In the genomic region with DNA sequence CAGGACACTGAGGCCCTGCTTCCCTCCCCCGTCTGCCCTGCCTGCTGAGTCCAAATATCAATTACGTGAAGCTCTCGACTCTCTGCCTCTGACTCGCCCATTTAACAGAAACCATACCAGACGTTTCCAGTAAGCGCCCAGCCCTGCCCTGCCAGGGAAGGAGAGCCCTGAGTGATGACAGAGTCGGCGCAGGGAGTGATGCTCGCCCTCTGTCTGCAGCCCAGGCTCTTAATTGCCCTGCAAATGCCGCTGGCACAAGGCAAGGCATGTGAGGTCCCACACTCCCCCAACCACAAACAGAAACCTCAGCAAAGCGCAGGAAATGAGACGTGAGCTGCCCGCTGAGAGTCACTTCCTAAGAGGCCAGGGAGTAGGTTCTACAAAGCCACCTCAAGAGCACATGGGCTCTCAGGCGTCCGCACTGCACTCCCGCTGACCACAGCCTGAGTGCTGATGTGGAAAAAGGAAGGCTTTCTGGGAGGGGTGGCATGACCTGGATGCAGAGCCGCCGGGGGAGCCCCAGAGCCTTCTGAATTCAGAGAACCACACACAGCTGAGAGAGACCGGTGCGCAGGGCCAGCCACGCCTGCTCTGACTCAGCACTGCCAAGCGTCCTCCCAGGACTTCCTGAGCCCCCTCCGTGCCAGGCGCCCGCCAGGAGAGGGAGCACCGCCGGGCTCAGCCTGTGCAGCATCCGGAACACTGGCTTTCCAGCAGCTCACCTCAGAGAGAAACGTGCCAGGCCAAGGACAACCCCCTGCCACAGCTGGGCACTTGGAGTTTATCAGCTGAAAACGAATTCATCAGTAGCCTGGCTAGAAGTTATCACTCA, we compare ENCODE assay signal across 7 cellular contexts. TPM values are rescaled to one million over a fixed set of nuclear protein-coding genes. Genes with fewer than 3 reads are reported as not detected.
DNase-seq lines count a peak whose midpoint lies in the region; ATAC-seq, FAIRE-seq and TF ChIP-seq lines count a peak whose summit lies in the region.

No MANE protein-coding gene starts in this region.

- peak overlapping the region; percentile 74 for H3K9ac ChIP-seq in keratinocyte (ENCODE audit: control insufficient read depth, extremely low read depth, insufficient read depth, low read length)

- POLR2A ChIA-PET in WTC11 (lab: Charles Lee): interaction anchor here (0.8 to 1.5 kb wide), 4 partner anchors 11 to 192 kb away, joined by 3 to 6 read pairs (median 4); a partner anchor contains a TSS

- DNase-seq in GM13977 (ENCODE audit: low spot score) (peak; percentile 71), NCI-H2029 treated with DMSO at 0.1 percent for 48 hours (lab: John Stamatoyannopoulos, UW) (peak; percentile 35), WTC11 (ENCODE audit: low spot score) (peak; percentile 80), cardiac fibroblast (ENCODE audit: low read depth in 2 of 2) (peak; percentile 90 to 93), keratinocyte (ENCODE audit: low read depth, low spot score) (peak; percentile 38)
- DNase-seq in stimulated activated CD4-positive, alpha-beta T cell treated with anti-CD3 and anti-CD28 coated beads, Interleukin-12 subunit alpha, Interleukin-12 subunit beta, amount 100 ng/mL, for 4 hours: peak; percentile 66

- peaks cover 55% of the 10 kb centered on the region for H3K4me1 Mint-ChIP-seq in WTC11

- no peaks in the 10 kb centered on the region for H4K20me1 ChIP-seq in keratinocyte (ENCODE audit: control insufficient read depth, extremely low read depth, insufficient read depth, low read length)

- peak; percentile 74 for FAIRE-seq in keratinocyte (lab: Jason Lieb, UNC)

- CTCF ChIA-PET in WTC11 (lab: Charles Lee): interaction anchor here (0.8 to 3.8 kb wide), 14 partner anchors 10 to 197 kb away, joined by 3 to 27 read pairs (median 4); a partner anchor contains a TSS

- peaks cover 44% of the 10 kb centered on the region for H3K27me3 Mint-ChIP-seq in WTC11 (ENCODE audit: low read depth)

- peak overlapping the region; percentile 91 for H3K4me2 ChIP-seq in keratinocyte (ENCODE audit: control insufficient read depth, extremely low read depth, insufficient read depth, low read depth, low read length)

- no peak for TF ChIP-seq CTCF in GM13977 (IDR thresholded peaks at IDR 0.05; ENCODE audit: extremely low read depth, insufficient read depth, missing control alignments)
- no peak for TF ChIP-seq CTCF in WTC11 (IDR thresholded peaks at IDR 0.05)
- TF ChIP-seq CTCF in cardiac fibroblast (IDR thresholded peaks at IDR 0.05; ENCODE audit: low read depth, low read length): peak; percentile 63
- TF ChIP-seq CTCF in keratinocyte (optimal IDR thresholded peaks at IDR 0.05 in 1 of 3, IDR thresholded peaks at IDR 0.05 in 1 of 3, conservative IDR thresholded peaks at IDR 0.05 in 1 of 3; ENCODE audit: extremely low read depth in 1 of 3, insufficient read depth in 2 of 3, low read length in 3 of 3): peak in 2 of 3 experiments; percentile 57 to 62

- dilution Hi-C loops in keratinocyte (cut with MboI; ENCODE audit: extremely low pct_ligation_motif_present, low sequenced_read_pairs): no loop called here

- no peaks in the 10 kb centered on the region for H3K79me2 ChIP-seq in keratinocyte (ENCODE audit: control insufficient read depth, insufficient read depth, low read length)

- ATAC-seq in HG02852 (IDR thresholded peaks at IDR 0.05; ENCODE audit: unreplicated experiment): peak; percentile 51
- peak; percentile 73 for ATAC-seq in WTC11

- peak overlapping the region; percentile 91 for H3K27ac Mint-ChIP-seq in WTC11

- H3K4me3 ChIP-seq in cardiac fibroblast (replicated peaks in 1 of 2; ENCODE audit: low read depth in 2 of 2, low read length in 2 of 2): peak overlapping the region; percentile 33 to 43
- H3K4me3 ChIP-seq in keratinocyte (ENCODE audit: control insufficient read depth in 2 of 3, extremely low read depth in 1 of 3, insufficient read depth in 2 of 3, low read depth in 1 of 3, low read length in 3 of 3): peak overlapping the region; percentile 12 to 68 (median 64)

- H2AFZ ChIP-seq in keratinocyte (ENCODE audit: control insufficient read depth, low read length): peak overlapping the region; percentile 95

- peak overlapping the region; percentile 74 for H3K27ac ChIP-seq in keratinocyte (ENCODE audit: control insufficient read depth, insufficient read depth, low read length)

- H3K36me3 ChIP-seq in keratinocyte (ENCODE audit: control insufficient read depth in 2 of 2, extremely low read depth in 1 of 2, insufficient read depth in 2 of 2, low read length in 2 of 2): no peaks in the 10 kb centered on the region

- no peaks in the 10 kb centered on the region for H3K9me3 Mint-ChIP-seq in WTC11

- no peaks in the 10 kb centered on the region for H3K9me3 ChIP-seq in keratinocyte (ENCODE audit: control insufficient read depth, low read depth, low read length)

- peaks cover 28% of the 10 kb centered on the region for H3K27me3 ChIP-seq in keratinocyte (ENCODE audit: control insufficient read depth, extremely low read depth, insufficient read depth, low read length)

- H3K36me3 Mint-ChIP-seq in WTC11: no peaks in the 10 kb centered on the region

- H3K4me3 Mint-ChIP-seq in WTC11: peak overlapping the region; percentile 62

- in situ Hi-C loops in GM13977 (cut with MboI; ENCODE audit: low pct_unique_long_range_greater_than_20kb, low sequenced_read_pairs, unreplicated experiment): no loop called here

- H3K9me1 ChIP-seq in keratinocyte (ENCODE audit: control insufficient read depth, extremely low read depth, insufficient read depth, low read length): no peaks in the 10 kb centered on the region

- H3K4me1 ChIP-seq in keratinocyte (ENCODE audit: control insufficient read depth, extremely low read depth, insufficient read depth, low read length): peaks cover 28% of the 10 kb centered on the region

TF ChIP-seq in WTC11, 78 proteins besides CTCF, POLR2A, EP300 and RAD21 (continues in another document):
- TF ChIP-seq, protein P1, sequence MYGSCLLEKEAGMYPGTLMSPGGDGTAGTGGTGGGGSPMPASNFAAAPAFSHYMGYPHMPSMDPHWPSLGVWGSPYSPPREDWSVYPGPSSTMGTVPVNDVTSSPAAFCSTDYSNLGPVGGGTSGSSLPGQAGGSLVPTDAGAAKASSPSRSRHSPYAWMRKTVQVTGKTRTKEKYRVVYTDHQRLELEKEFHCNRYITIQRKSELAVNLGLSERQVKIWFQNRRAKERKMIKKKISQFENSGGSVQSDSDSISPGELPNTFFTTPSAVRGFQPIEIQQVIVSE (CRISPR knock-in tag; IDR thresholded peaks at IDR 0.05; ENCODE audit: borderline replicate concordance): no peak
- TF ChIP-seq SP1 (CRISPR knock-in tag; conservative IDR thresholded peaks at IDR 0.05): 0 out of 2 replicates have a peak, but pooled peaks have one; percentile 46
- TF ChIP-seq SMAD3 (CRISPR knock-in tag; IDR thresholded peaks at IDR 0.05; ENCODE audit: borderline replicate concordance): no peak
- TF ChIP-seq, protein P2, sequence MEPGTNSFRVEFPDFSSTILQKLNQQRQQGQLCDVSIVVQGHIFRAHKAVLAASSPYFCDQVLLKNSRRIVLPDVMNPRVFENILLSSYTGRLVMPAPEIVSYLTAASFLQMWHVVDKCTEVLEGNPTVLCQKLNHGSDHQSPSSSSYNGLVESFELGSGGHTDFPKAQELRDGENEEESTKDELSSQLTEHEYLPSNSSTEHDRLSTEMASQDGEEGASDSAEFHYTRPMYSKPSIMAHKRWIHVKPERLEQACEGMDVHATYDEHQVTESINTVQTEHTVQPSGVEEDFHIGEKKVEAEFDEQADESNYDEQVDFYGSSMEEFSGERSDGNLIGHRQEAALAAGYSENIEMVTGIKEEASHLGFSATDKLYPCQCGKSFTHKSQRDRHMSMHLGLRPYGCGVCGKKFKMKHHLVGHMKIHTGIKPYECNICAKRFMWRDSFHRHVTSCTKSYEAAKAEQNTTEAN (CRISPR knock-in tag; IDR thresholded peaks at IDR 0.05): no peak

RNA-seq across cellular contexts. Expression of a gene that starts 5.3 kb away (rescaled TPM):
- 4.5 to 7.8 TPM (median 6.0 TPM) in 3 replicates for total RNA-seq in WTC11 (2021)
- 0.16 to 0.72 TPM (median 0.33 TPM) in 3 replicates for polyA plus RNA-seq in keratinocyte
- 0.59 TPM for polyA plus RNA-seq in keratinocyte (2011; ENCODE audit: low read depth)
- polyA plus RNA-seq in keratinocyte (2011; cell fraction: cytosol; rRNA removed): 0.67 and 0.88 TPM in 2 replicates
- 1.3 and 2.1 TPM in 2 replicates for polyA plus RNA-seq in keratinocyte (2011; cell fraction: nucleus; rRNA removed)
- 0.38 and 0.79 TPM in 2 replicates for polyA plus RNA-seq in keratinocyte (2012; ENCODE audit: low replicate concordance)
- 0.42 to 0.75 TPM (median 0.63 TPM) in 3 replicates for polyA minus RNA-seq in keratinocyte
- polyA minus RNA-seq in keratinocyte (2011; cell fraction: cytosol; rRNA and poly(A)+ RNA removed): 0.58 TPM
- 0.95 and 1.3 TPM in 2 replicates for polyA minus RNA-seq in keratinocyte (2011; cell fraction: nucleus; rRNA and poly(A)+ RNA removed)

RNA-seq across cellular contexts. Expression of a gene that starts 5.7 kb away (rescaled TPM):
- total RNA-seq in WTC11 (2021): 0.23 to 0.41 TPM in 2 of 3 replicates, not detected in the other
- polyA plus RNA-seq in keratinocyte: not detected in 3 replicates
- not detected for polyA plus RNA-seq in keratinocyte (2011; ENCODE audit: low read depth)
- polyA plus RNA-seq in keratinocyte (2011; cell fraction: cytosol; rRNA removed): not detected in 2 replicates
- not detected in 2 replicates for polyA plus RNA-seq in keratinocyte (2011; cell fraction: nucleus; rRNA removed)
- polyA plus RNA-seq in keratinocyte (2012; ENCODE audit: low replicate concordance): not detected in 2 replicates
- polyA minus RNA-seq in keratinocyte: not detected in 3 replicates
- polyA minus RNA-seq in keratinocyte (2011; cell fraction: cytosol; rRNA and poly(A)+ RNA removed): not detected
- polyA minus RNA-seq in keratinocyte (2011; cell fraction: nucleus; rRNA and poly(A)+ RNA removed): not detected in 2 replicates

RNA-seq across cellular contexts. Expression of a gene that starts 55.8 kb away (rescaled TPM):
- total RNA-seq in WTC11 (2021): 77.8 to 87.3 TPM (median 82.5 TPM) in 3 replicates
- polyA plus RNA-seq in keratinocyte: 55.6 to 78.3 TPM (median 63.6 TPM) in 3 replicates
- 82.8 TPM for polyA plus RNA-seq in keratinocyte (2011; ENCODE audit: low read depth)
- 71.7 and 78.1 TPM in 2 replicates for polyA plus RNA-seq in keratinocyte (2011; cell fraction: cytosol; rRNA removed)
- polyA plus RNA-seq in keratinocyte (2011; cell fraction: nucleus; rRNA removed): 76.6 and 80.4 TPM in 2 replicates
- 33.1 and 44.3 TPM in 2 replicates for polyA plus RNA-seq in keratinocyte (2012; ENCODE audit: low replicate concordance)
- 57.8 to 72.4 TPM (median 67.0 TPM) in 3 replicates for polyA minus RNA-seq in keratinocyte
- 57.2 TPM for polyA minus RNA-seq in keratinocyte (2011; cell fraction: cytosol; rRNA and poly(A)+ RNA removed)
- polyA minus RNA-seq in keratinocyte (2011; cell fraction: nucleus; rRNA and poly(A)+ RNA removed): 44.6 and 46.7 TPM in 2 replicates

Comparison
In these comparisons a context has a peak if more than half of its experiments do, and no peak if none do; other contexts are left out.
1. Peak in every context shown above with its lines: DNase-seq, ATAC-seq, H3K4me3 ChIP-seq and H3K27ac ChIP-seq.
2. DNase-seq: peak in every context shown above with its lines; median percentile 92 in cardiac fibroblast; 80 in WTC11; 71 in GM13977; 66 in stimulated activated CD4-positive, alpha-beta T cell treated with anti-CD3 and anti-CD28 coated beads, Interleukin-12 subunit alpha, Interleukin-12 subunit beta, amount 100 ng/mL, for 4 hours; 38 in keratinocyte; 35 in NCI-H2029 treated with DMSO at 0.1 percent for 48 hours.
3. CTCF ChIP-seq: peak in cardiac fibroblast (single experiment) and keratinocyte (2 of 3); none in GM13977 (single experiment) and WTC11 (single experiment).